12 cellular contexts compared by ENCODE assay signal in the genomic region with DNA sequence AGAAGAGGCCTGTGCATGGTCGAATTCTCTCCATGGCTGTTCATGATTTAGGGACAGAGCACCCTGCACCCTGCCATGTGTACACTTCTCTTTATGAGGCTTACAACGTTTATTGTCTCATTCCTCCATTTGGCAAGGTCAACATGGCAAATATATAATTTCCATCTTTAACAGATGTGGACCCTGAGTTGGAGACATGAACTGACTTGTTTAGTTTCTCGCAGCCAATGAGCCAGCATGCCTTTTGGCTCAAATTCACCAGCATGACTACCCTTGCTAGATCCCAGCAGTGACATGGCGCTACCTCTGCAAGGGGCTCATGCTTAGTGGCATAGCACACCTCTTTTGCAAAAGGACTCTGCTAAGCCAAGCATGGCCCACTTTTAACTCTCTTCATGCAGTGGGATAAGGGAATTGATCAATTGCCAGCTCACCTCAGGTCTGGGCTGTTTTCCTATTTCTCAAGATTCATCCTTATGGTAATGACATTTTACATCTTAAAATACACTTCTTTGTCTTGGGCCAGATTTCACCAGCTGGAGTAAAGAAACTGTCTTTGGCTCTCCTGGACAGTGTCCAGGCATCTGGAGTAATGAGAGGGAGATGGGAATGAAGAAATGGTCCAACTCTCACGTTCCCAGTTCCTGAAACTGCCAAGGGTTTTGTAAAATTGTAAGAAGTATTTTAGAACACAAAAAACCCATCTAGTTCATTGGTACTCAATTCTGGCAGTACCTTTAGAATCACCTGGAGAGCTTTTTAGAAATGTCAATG.
DNase-seq lines count a peak whose midpoint lies in the region; ATAC-seq and TF ChIP-seq lines count a peak whose summit lies in the region.
"Had no signal": no experiment of that assay in that cellular context is flagged by ENCODE, and none has a peak within 500 bp of the region (broad histone marks: within the 10 kb centered on the region; RNA-seq: fewer than 3 reads in every experiment).

No MANE protein-coding gene starts in this region.

- H3K27ac ChIP-seq in left ventricle myocardium inferior (replicated peaks) = peak overlapping the region; percentile 49
- H3K27ac ChIP-seq in right cardiac atrium (ENCODE audit: low read length) = no peak overlapping the region
- no peak overlapping the region for H3K27ac ChIP-seq in thyroid gland

- WGBS in right cardiac atrium = 76% methylated on average over 5 of the region's 5 CpGs
- WGBS in thyroid gland, 2 donors = 66 to 69% methylated on average over 5 of the region's 5 CpGs

- intact Hi-C loops in left ventricle myocardium inferior (cut with micrococcal nuclease) = no loop called here
- intact Hi-C loops in right cardiac atrium (cut with DNase I) = no loop called here
- intact Hi-C loops in thyroid gland (cut with DNase I) = no loop called here

- DNase-seq in left ventricle myocardium inferior = no peak
- DNase-seq in right cardiac atrium = no peak
- peak; percentile 82 for DNase-seq in NCI-H345 (lab: John Stamatoyannopoulos, UW)
- peak; percentile 53 for DNase-seq in fibroblast of mammary gland (ENCODE audit: low read depth)
- DNase-seq in thyroid gland = peak; percentile 28 to 44
- no peak for DNase-seq in NCI-H1930 (lab: John Stamatoyannopoulos, UW)
- DNase-seq in SK-N-DZ (ENCODE audit: low spot score) = no peak
- DNase-seq: activated CD4-positive, alpha-beta T cell treated with anti-CD3 and anti-CD28 coated beads, Interleukin-2, amount 10 ng/mL, durations not matched to agents 7 days and 5 days; activated T-cell treated with anti-CD3 and anti-CD28 coated beads, Interleukin-2, amount 50 U/mL, for 72 hours; cortex of kidney; T-helper 2 cell had no signal

- H3K4me3 ChIP-seq in left ventricle myocardium inferior (no peak overlapping the region), right cardiac atrium (ENCODE audit: low read length) (no peak overlapping the region), fibroblast of mammary gland (ENCODE audit: control insufficient read depth, low read depth, low read length) (no peak overlapping the region), thyroid gland (replicated peaks in 1 of 3) (no peak overlapping the region)

- ATAC-seq in right cardiac atrium (no peak), HG03342 (IDR thresholded peaks at IDR 0.05; ENCODE audit: unreplicated experiment) (no peak)

- H3K27me3 ChIP-seq in left ventricle myocardium inferior (ENCODE audit: low read depth) (no peaks in the 10 kb centered on the region), right cardiac atrium (ENCODE audit: control insufficient read depth, insufficient read depth) (no peaks in the 10 kb centered on the region), thyroid gland (no peaks in the 10 kb centered on the region)

- no peak for TF ChIP-seq CTCF in left ventricle myocardium inferior (IDR thresholded peaks at IDR 0.05; ENCODE audit: borderline replicate concordance)
- TF ChIP-seq CTCF in fibroblast of mammary gland (conservative IDR thresholded peaks at IDR 0.05; ENCODE audit: control insufficient read depth, insufficient read depth, low read depth, low read length) = no peak
- TF ChIP-seq CTCF in thyroid gland (IDR thresholded peaks at IDR 0.05) = no peak

- peaks cover 49% of the 10 kb centered on the region for H3K4me1 ChIP-seq in left ventricle myocardium inferior
- H3K4me1 ChIP-seq in right cardiac atrium (ENCODE audit: control insufficient read depth, insufficient read depth, low read length) = peaks cover 6% of the 10 kb centered on the region
- peaks cover 5 to 38% of the 10 kb centered on the region in 2 donors for H3K4me1 ChIP-seq in thyroid gland

- H3K9me3 ChIP-seq in left ventricle myocardium inferior (replicated peaks) (no peaks in the 10 kb centered on the region), right cardiac atrium (ENCODE audit: control insufficient read depth, low read length) (no peaks in the 10 kb centered on the region), thyroid gland (no peaks in the 10 kb centered on the region)

- H3K36me3 ChIP-seq in left ventricle myocardium inferior (no peaks in the 10 kb centered on the region), thyroid gland (no peaks in the 10 kb centered on the region)

- no peak for TF ChIP-seq POLR2A in thyroid gland (IDR thresholded peaks at IDR 0.05)

Comparison
In these comparisons a context has a peak if more than half of its experiments do, and no peak if none do; other contexts are left out.
1. DNase-seq: peak in NCI-H345 (single experiment), fibroblast of mammary gland (single experiment) and thyroid gland (2 of 2); none in left ventricle myocardium inferior (single experiment), right cardiac atrium (0 of 3), NCI-H1930 (0 of 2) and SK-N-DZ (single experiment).